1 cellular context compared by ENCODE assay signal in the genomic region with DNA sequence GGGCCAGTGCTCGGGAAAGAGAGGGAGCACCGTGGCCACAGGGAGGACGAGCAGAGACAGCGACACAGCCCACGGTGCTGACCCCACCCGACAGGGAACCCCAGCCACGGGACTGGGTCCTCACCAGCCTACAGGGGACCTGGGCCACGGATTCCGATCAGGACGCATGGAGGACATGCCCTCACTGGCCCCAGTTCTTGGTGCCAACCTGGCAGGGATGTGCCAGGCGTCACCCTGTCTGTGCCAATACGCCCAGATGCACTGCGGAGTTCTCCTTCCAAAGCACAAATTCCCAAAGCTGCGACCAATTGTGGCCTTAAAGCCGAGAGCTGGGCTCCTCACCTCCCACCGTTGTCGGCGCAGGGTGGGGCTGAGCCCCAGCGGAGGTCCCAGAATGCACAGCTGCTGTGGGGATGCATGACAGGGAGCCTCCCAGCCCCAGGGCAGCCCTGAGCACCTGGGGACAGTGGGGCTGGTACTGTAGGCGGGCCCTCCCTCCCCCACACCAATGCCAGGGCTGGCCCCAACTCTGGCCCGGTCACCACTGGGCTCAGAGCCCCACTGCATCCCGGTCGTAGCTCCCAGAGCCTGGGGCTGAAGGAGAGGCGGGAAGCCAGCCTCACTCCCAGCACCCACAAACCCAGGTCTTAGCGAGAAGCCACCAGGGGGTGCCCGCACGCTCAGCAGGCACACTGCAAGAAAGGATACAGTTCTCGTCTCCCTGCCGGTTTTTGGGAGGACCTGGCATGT.
TF ChIP-seq lines count a peak whose summit lies in the region.

No MANE protein-coding gene starts in this region.

TF ChIP-seq in HEK293, 187 proteins besides CTCF, POLR2A, EP300 and RAD21 (continued from another document):
- TF ChIP-seq, protein P1, sequence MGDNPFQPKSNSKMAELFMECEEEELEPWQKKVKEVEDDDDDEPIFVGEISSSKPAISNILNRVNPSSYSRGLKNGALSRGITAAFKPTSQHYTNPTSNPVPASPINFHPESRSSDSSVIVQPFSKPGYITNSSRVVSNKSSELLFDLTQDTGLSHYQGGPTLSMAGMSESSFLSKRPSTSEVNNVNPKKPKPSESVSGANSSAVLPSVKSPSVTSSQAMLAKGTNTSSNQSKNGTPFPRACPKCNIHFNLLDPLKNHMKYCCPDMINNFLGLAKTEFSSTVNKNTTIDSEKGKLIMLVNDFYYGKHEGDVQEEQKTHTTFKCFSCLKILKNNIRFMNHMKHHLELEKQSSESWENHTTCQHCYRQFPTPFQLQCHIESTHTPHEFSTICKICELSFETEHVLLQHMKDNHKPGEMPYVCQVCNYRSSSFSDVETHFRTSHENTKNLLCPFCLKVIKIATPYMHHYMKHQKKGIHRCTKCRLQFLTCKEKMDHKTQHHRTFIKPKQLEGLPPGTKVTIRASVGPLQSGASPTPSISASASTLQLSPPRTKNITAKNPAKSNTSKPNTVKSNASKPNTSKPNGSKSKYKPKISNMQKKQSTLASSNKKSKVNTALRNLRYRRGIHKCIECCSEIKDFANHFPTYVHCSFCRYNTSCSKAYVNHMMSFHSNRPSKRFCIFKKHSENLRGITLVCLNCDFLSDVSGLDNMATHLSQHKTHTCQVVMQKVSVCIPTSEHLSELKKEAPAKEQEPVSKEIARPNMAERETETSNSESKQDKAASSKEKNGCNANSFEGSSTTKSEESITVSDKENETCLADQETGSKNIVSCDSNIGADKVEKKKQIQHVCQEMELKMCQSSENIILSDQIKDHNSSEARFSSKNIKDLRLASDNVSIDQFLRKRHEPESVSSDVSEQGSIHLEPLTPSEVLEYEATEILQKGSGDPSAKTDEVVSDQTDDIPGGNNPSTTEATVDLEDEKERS (tag by site-specific recombination; IDR thresholded peaks at IDR 0.05) = no peak
- no peak for TF ChIP-seq ZNF394 (tag by site-specific recombination; IDR thresholded peaks at IDR 0.05; ENCODE audit: borderline replicate concordance)
- TF ChIP-seq, protein P2, sequence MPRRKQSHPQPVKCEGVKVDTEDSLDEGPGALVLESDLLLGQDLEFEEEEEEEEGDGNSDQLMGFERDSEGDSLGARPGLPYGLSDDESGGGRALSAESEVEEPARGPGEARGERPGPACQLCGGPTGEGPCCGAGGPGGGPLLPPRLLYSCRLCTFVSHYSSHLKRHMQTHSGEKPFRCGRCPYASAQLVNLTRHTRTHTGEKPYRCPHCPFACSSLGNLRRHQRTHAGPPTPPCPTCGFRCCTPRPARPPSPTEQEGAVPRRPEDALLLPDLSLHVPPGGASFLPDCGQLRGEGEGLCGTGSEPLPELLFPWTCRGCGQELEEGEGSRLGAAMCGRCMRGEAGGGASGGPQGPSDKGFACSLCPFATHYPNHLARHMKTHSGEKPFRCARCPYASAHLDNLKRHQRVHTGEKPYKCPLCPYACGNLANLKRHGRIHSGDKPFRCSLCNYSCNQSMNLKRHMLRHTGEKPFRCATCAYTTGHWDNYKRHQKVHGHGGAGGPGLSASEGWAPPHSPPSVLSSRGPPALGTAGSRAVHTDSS (tag by site-specific recombination; IDR thresholded peaks at IDR 0.05) = no peak
- TF ChIP-seq ZNF521 (tag by site-specific recombination; IDR thresholded peaks at IDR 0.05) = no peak
- TF ChIP-seq, protein P3, sequence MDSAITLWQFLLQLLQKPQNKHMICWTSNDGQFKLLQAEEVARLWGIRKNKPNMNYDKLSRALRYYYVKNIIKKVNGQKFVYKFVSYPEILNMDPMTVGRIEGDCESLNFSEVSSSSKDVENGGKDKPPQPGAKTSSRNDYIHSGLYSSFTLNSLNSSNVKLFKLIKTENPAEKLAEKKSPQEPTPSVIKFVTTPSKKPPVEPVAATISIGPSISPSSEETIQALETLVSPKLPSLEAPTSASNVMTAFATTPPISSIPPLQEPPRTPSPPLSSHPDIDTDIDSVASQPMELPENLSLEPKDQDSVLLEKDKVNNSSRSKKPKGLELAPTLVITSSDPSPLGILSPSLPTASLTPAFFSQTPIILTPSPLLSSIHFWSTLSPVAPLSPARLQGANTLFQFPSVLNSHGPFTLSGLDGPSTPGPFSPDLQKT (IDR thresholded peaks at IDR 0.05; ENCODE audit: borderline replicate concordance, low read depth, low read length) = no peak
